ENCODE assay signal across 8 cellular contexts in genomic region chr19:7919681-7920519, GRCh38.
DNase-seq lines count a peak whose midpoint lies in the region; ATAC-seq and TF ChIP-seq lines count a peak whose summit lies in the region.

TSS of gene SNAPC2 (plus strand) at chr19:7920338. CDS start at chr19:7920367, 29 bp downstream.

- ATAC-seq in GM18873 (IDR thresholded peaks at IDR 0.05; ENCODE audit: low FRiP score, unreplicated experiment) = peak; percentile 48
- ATAC-seq in HG03175 (IDR thresholded peaks at IDR 0.05; ENCODE audit: unreplicated experiment) = peak; percentile 64

- peak; percentile 61 for DNase-seq in AG04449 (ENCODE audit: low read depth, low spot score)
- DNase-seq in NCI-H345 (lab: John Stamatoyannopoulos, UW) = peak; percentile 94
- DNase-seq in activated CD4-positive, CD25-positive, alpha-beta regulatory T cell (lab: John Stamatoyannopoulos, UW) = peak; percentile 91 to 95 (median 92)
- DNase-seq in caudate nucleus (lab: John Stamatoyannopoulos, UW) = peak in 60 of 61 donors; percentile 46 to 98 (median 90)
- DNase-seq in islet precursor cell = peak; percentile 98
- peak; percentile 95 for DNase-seq in stimulated activated CD4-positive, alpha-beta T cell treated with anti-CD3 and anti-CD28 coated beads, Interleukin-12 subunit alpha, Interleukin-12 subunit beta, amount 100 ng/mL, for 4 hours

- peak within 1 kb of the TSS; percentile 91 for H3K27ac ChIP-seq in caudate nucleus (ENCODE audit: low read depth, low read length)

- POLR2A ChIA-PET in AG04449 (lab: Yijun Ruan, JAX) = interaction anchor here (0.5 to 2.3 kb wide), 7 partner anchors 8 to 51 kb away, joined by 3 to 13 read pairs (median 6); partner anchors contain the start of genes MAP2K7 and TIMM44

- H3K4me3 ChIP-seq in AG04449 (ENCODE audit: low read depth, low read length) = peak within 1 kb of the TSS; percentile 78

- no peak for TF ChIP-seq CTCF in AG04449 (IDR thresholded peaks at IDR 0.05; ENCODE audit: insufficient read depth, low read length, missing control alignments)

- CTCF ChIA-PET in AG04449 (lab: Yijun Ruan, JAX) = interaction anchor here (0.6 to 5.9 kb wide), 12 partner anchors 9 to 82 kb away, joined by 3 to 29 read pairs (median 8); partner anchors contain the start of genes MAP2K7 and TIMM44

Comparison
In these comparisons a context has a peak if more than half of its experiments do, and no peak if none do; other contexts are left out.
1. Peak in every context shown above with its lines: DNase-seq, ATAC-seq, H3K4me3 ChIP-seq and H3K27ac ChIP-seq.